19 cellular contexts compared by ENCODE assay signal in genomic region chr21:42569732-42570301, GRCh38. TPM values are rescaled to one million over a fixed set of nuclear protein-coding genes. Genes with fewer than 3 reads are reported as not detected.
DNase-seq lines count a peak whose midpoint lies in the region; ATAC-seq and TF ChIP-seq lines count a peak whose summit lies in the region.
"Had no signal": no experiment of that assay in that cellular context is flagged by ENCODE, and none has a peak within 500 bp of the region (broad histone marks: within the 10 kb centered on the region; RNA-seq: fewer than 3 reads in every experiment).

No MANE protein-coding gene starts in this region.

- TF ChIP-seq POLR2A in heart left ventricle (IDR thresholded peaks at IDR 0.05) (no peak), ovary (IDR thresholded peaks at IDR 0.05) (no peak)

- H3K36me3 ChIP-seq in heart left ventricle (peaks cover 0 to 87% (median 35%) of the 10 kb centered on the region in 9 donors), ovary (no peaks in the 10 kb centered on the region)
- H3K36me3 ChIP-seq: MG63 had no signal

- H3K4me3 ChIP-seq in heart left ventricle (no peak overlapping the region), ovary (no peak overlapping the region)
- H3K4me3 ChIP-seq: colonic mucosa, MG63 had no signal

- 86 to 94% (median 90%) methylated on average over 12 to 31 of the region's 31 CpGs for WGBS in heart left ventricle, 4 donors
- 84 to 96% (median 95%) methylated on average over 31 of the region's 31 CpGs for WGBS in ovary, 3 donors

- intact Hi-C loops in heart left ventricle (cut with DNase I): loop anchor here in 1 of 10 donors (10.0 kb wide), 1 partner anchor 65 kb away; no protein-coding TSS in a partner anchor
- intact Hi-C loops in left ventricle myocardium superior (cut with micrococcal nuclease): no loop called here
- intact Hi-C loops in dendritic cell treated with granulocyte-macrophage colony-stimulating factor and Interleukin-4, amounts not matched to agents 40 ng/mL and 50 ng/mL, for 4 days (cut with micrococcal nuclease): no loop called here
- intact Hi-C loops in ovary (cut with DNase I): no loop called here

- no peaks in the 10 kb centered on the region for H3K27me3 ChIP-seq in heart left ventricle
- H3K27me3 ChIP-seq in ovary: no peaks in the 10 kb centered on the region
- H3K27me3 ChIP-seq: colonic mucosa, MG63, neutrophil had no signal

- ATAC-seq in heart left ventricle: no peak
- no peak for ATAC-seq in left ventricle myocardium superior
- no peak for ATAC-seq in GM21360 (IDR thresholded peaks at IDR 0.05; ENCODE audit: unreplicated experiment)
- ATAC-seq: activated T-helper 17 cell treated with anti-CD3 and anti-CD28 coated beads, Interleukin-2, amount 50 U/mL, for 72 hours; T-cell had no signal

- no peak for TF ChIP-seq CTCF in heart left ventricle (IDR thresholded peaks at IDR 0.05)
- no peak for TF ChIP-seq CTCF in ovary (IDR thresholded peaks at IDR 0.05)
- no peak for TF ChIP-seq CTCF in GM13977 (IDR thresholded peaks at IDR 0.05; ENCODE audit: extremely low read depth, insufficient read depth, missing control alignments)

- H3K9me3 ChIP-seq in heart left ventricle: no peaks in the 10 kb centered on the region
- H3K9me3 ChIP-seq in ovary: no peaks in the 10 kb centered on the region
- H3K9me3 ChIP-seq: colonic mucosa, MG63, neutrophil had no signal

- peak overlapping the region; percentile 77 for H3K27ac Mint-ChIP-seq in dendritic cell treated with granulocyte-macrophage colony-stimulating factor and Interleukin-4, amounts not matched to agents 40 ng/mL and 50 ng/mL, for 4 days
- H3K27ac Mint-ChIP-seq: activated T-helper 17 cell treated with anti-CD3 and anti-CD28 coated beads, Interleukin-2, amount 50 U/mL, for 72 hours; T-cell had no signal

- H3K4me1 ChIP-seq in heart left ventricle: no peaks in the 10 kb centered on the region
- H3K4me1 ChIP-seq in ovary (ENCODE audit: insufficient read depth): no peaks in the 10 kb centered on the region
- H3K4me1 ChIP-seq: colonic mucosa had no signal

- no peak for TF ChIP-seq EP300 in ovary (IDR thresholded peaks at IDR 0.05)

- DNase-seq in heart left ventricle (peak in 3 of 5 donors; percentile 12 to 52 (median 13)), left ventricle myocardium superior (no peak), ovary (peak in 3 of 5 donors; percentile 8 to 19 (median 11)), NCI-H2196 treated with DMSO at 0.1 percent for 48 hours (lab: John Stamatoyannopoulos, UW; ENCODE audit: unreplicated experiment) (no peak), GM13977 (ENCODE audit: low spot score) (no peak)
- DNase-seq: colonic mucosa; IMR-90; MG63; NCI-H1417 treated with DMSO at 0.1 percent for 48 hours; NCI-H2171 treated with DMSO at 0.1 percent for 48 hours; NCI-H748 treated with DMSO at 0.1 percent for 48 hours; SHP77 treated with DMSO at 0.1 percent for 48 hours; stimulated activated CD8-positive, alpha-beta memory T cell treated with anti-CD3 and anti-CD28 coated beads, Interleukin-4, amount 100 ng/mL, for 48 hours had no signal

- in situ Hi-C loops in GM13977 (cut with MboI; ENCODE audit: low pct_unique_long_range_greater_than_20kb, low sequenced_read_pairs, unreplicated experiment): no loop called here

- peaks cover 8% of the 10 kb centered on the region for H3K4me1 Mint-ChIP-seq in dendritic cell treated with granulocyte-macrophage colony-stimulating factor and Interleukin-4, amounts not matched to agents 40 ng/mL and 50 ng/mL, for 4 days (ENCODE audit: low read depth)
- H3K4me1 Mint-ChIP-seq: activated T-helper 17 cell treated with anti-CD3 and anti-CD28 coated beads, Interleukin-2, amount 50 U/mL, for 72 hours; T-cell had no signal

- H3K4me3 Mint-ChIP-seq in dendritic cell treated with granulocyte-macrophage colony-stimulating factor and Interleukin-4, amounts not matched to agents 40 ng/mL and 50 ng/mL, for 4 days: no peak overlapping the region
- H3K4me3 Mint-ChIP-seq: activated T-helper 17 cell treated with anti-CD3 and anti-CD28 coated beads, Interleukin-2, amount 50 U/mL, for 72 hours; CD14-positive monocyte; T-cell had no signal

- peaks cover 93% of the 10 kb centered on the region for H3K36me3 Mint-ChIP-seq in dendritic cell treated with granulocyte-macrophage colony-stimulating factor and Interleukin-4, amounts not matched to agents 40 ng/mL and 50 ng/mL, for 4 days (ENCODE audit: low read depth)

- H3K9me3 Mint-ChIP-seq in dendritic cell treated with granulocyte-macrophage colony-stimulating factor and Interleukin-4, amounts not matched to agents 40 ng/mL and 50 ng/mL, for 4 days: no peaks in the 10 kb centered on the region
- H3K9me3 Mint-ChIP-seq: activated T-helper 17 cell treated with anti-CD3 and anti-CD28 coated beads, Interleukin-2, amount 50 U/mL, for 72 hours; T-cell had no signal

- H3K27ac ChIP-seq in heart left ventricle: peak overlapping the region in 1 of 12 donors; percentile 42
- H3K27ac ChIP-seq in ovary: no peak overlapping the region
- H3K27ac ChIP-seq: colonic mucosa, neutrophil had no signal

- no peaks in the 10 kb centered on the region for H3K27me3 Mint-ChIP-seq in dendritic cell treated with granulocyte-macrophage colony-stimulating factor and Interleukin-4, amounts not matched to agents 40 ng/mL and 50 ng/mL, for 4 days
- H3K27me3 Mint-ChIP-seq: activated T-helper 17 cell treated with anti-CD3 and anti-CD28 coated beads, Interleukin-2, amount 50 U/mL, for 72 hours; T-cell had no signal

RNA-seq across cellular contexts. Expression of gene SLC37A1, which starts 56.2 kb away (rescaled TPM):
- 10 to 100 TPM in 1 of 9 donors, 1 to 10 TPM in 8; 3.1 to 13.0 (median 5.7) TPM for total RNA-seq in heart left ventricle
- 1 to 10 TPM; 2.2 TPM for polyA plus RNA-seq in heart left ventricle
- 4.0 TPM for total RNA-seq in left ventricle myocardium superior
- 1 to 10 TPM; 5.6 to 10.0 (median 8.0) TPM for total RNA-seq in ovary
- 1 to 10 TPM; 5.1 to 6.0 TPM for polyA plus RNA-seq in ovary

Comparison
In these comparisons a context has a peak if more than half of its experiments do, and no peak if none do; other contexts are left out.
1. DNase-seq: peak in heart left ventricle (3 of 5) and ovary (3 of 5); none in left ventricle myocardium superior (single experiment), NCI-H2196 treated with DMSO at 0.1 percent for 48 hours (single experiment) and GM13977 (single experiment).